14 cellular contexts compared by ENCODE assay signal in the genomic region with DNA sequence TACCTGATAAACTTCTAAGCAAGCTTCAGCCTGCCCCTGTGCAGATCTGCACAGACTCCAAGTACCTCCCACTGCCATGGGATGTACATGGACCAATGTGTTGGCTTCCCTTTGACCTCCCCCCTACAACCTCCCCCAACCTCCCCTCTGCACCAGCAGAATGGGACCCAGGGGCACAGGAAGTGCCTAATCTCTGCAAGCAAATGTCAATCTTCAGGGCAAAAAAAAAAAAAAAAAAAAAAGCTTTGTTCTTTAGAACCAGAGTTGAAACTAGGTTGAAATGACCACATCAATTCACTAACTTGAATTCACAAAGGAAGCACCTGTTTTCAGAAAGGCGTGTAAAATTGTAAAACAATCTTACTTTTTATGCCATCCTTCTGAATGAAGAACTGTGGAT.
DNase-seq lines count a peak whose midpoint lies in the region; ATAC-seq lines count a peak whose summit lies in the region.
"Had no signal": no experiment of that assay in that cellular context is flagged by ENCODE, and none has a peak within 500 bp of the region (broad histone marks: within the 10 kb centered on the region; RNA-seq: fewer than 3 reads in every experiment).

No MANE protein-coding gene starts in this region.

- no peaks in the 10 kb centered on the region for H3K27me3 ChIP-seq in layer of hippocampus (ENCODE audit: control insufficient read depth, insufficient read depth, low read length)
- H3K27me3 ChIP-seq: tibial nerve had no signal

- H3K36me3 ChIP-seq in KOPT-K1 (ENCODE audit: insufficient read depth, low read length): no peaks in the 10 kb centered on the region
- H3K36me3 ChIP-seq: tibial nerve had no signal

- no peak for ATAC-seq in HG02840 (IDR thresholded peaks at IDR 0.05; ENCODE audit: low FRiP score, unreplicated experiment)
- ATAC-seq: left cardiac atrium had no signal

- DNase-seq in DMS 273 (lab: John Stamatoyannopoulos, UW; ENCODE audit: unreplicated experiment) (peak; percentile 33), DMS 273 treated with DMSO at 0.1 percent for 48 hours (lab: John Stamatoyannopoulos, UW) (no peak), NCI-H2107 treated with DMSO at 0.1 percent for 48 hours (lab: John Stamatoyannopoulos, UW; ENCODE audit: unreplicated experiment) (no peak), retina (no peak)
- peak; percentile 24 for DNase-seq in activated effector memory CD4-positive, alpha-beta T cell treated with Interleukin-2 at 50 U/mL for 16 hours
- DNase-seq: Caco-2; effector CD4-positive, alpha-beta T cell; left cardiac atrium; NCI-H226 had no signal

- H3K9me3 ChIP-seq in KOPT-K1 (ENCODE audit: insufficient read depth, low read length, poor library complexity, severe bottlenecking): no peaks in the 10 kb centered on the region
- H3K9me3 ChIP-seq: Caco-2, tibial nerve had no signal

- H3K27ac ChIP-seq in KOPT-K1 (ENCODE audit: low read depth, low read length, poor library complexity, severe bottlenecking) (peak overlapping the region; percentile 85), layer of hippocampus (ENCODE audit: low read depth, low read length) (peak overlapping the region; percentile 52)
- H3K27ac ChIP-seq: 22Rv1, tibial nerve had no signal

Comparison
In these comparisons a context has a peak if more than half of its experiments do, and no peak if none do; other contexts are left out.
1. DNase-seq: peak in DMS 273 (single experiment) and activated effector memory CD4-positive, alpha-beta T cell treated with Interleukin-2 at 50 U/mL for 16 hours (single experiment); none in DMS 273 treated with DMSO at 0.1 percent for 48 hours (single experiment), NCI-H2107 treated with DMSO at 0.1 percent for 48 hours (single experiment) and retina (single experiment).